22 cellular contexts compared by ENCODE assay signal in genomic region chr4:135670548-135670947, GRCh38.
"Had no signal": no experiment of that assay in that cellular context is flagged by ENCODE, and none has a peak within 500 bp of the region (broad histone marks: within the 10 kb centered on the region; RNA-seq: fewer than 3 reads in every experiment).

No MANE protein-coding gene starts in this region.

- DNase-seq: activated CD4-positive, alpha-beta T cell treated with anti-CD3 and anti-CD28 coated beads, Interleukin-2, amount 10 ng/mL, durations not matched to agents 7 days and 5 days; activated CD8-positive, alpha-beta memory T cell treated with anti-CD3 and anti-CD28 coated beads, Interleukin-2, amount 10 ng/mL, durations not matched to agents 7 days and 5 days; activated CD8-positive, alpha-beta T cell treated with anti-CD3 and anti-CD28 coated beads for 36 hours; activated gamma-delta T cell treated with Interleukin-2 at 50 U/mL for 16 hours; activated T-cell treated with anti-CD3 and anti-CD28 coated beads for 4 hours; aorta; effector CD4-positive, alpha-beta T cell; foreskin keratinocyte; immature natural killer cell; left lung; naive thymus-derived CD4-positive, alpha-beta T cell; retina; stimulated activated CD4-positive, alpha-beta T cell treated with anti-CD3 and anti-CD28 coated beads, Interleukin-2, amount 100 ng/mL, for 48 hours; stimulated activated CD8-positive, alpha-beta memory T cell treated with anti-CD3 and anti-CD28 coated beads, Interleukin-4, amount 100 ng/mL, for 48 hours; stimulated activated naive B cell treated with anti-CD40 and anti-IgM and Interleukin-4, amounts not matched to agents 10 μg/mL and 1 μg/mL and 100 μg/mL, for 72 hours; testis had no signal

- ATAC-seq: activated CD4-positive, CD25-positive, alpha-beta regulatory T cell treated with anti-CD3 and anti-CD28 coated beads, Interleukin-2, amount 50 U/mL, for 24 hours; activated CD8-positive, alpha-beta memory T cell treated with anti-CD3 and anti-CD28 coated beads, Interleukin-2, amount 10 ng/mL, durations not matched to agents 7 days and 5 days; activated CD8-positive, alpha-beta T cell treated with anti-CD3 and anti-CD28 coated beads for 36 hours; activated naive CD4-positive, alpha-beta T cell treated with anti-CD3 and anti-CD28 coated beads, Interleukin-2, amount 50 U/mL, for 72 hours; foreskin keratinocyte; left lung; naive thymus-derived CD4-positive, alpha-beta T cell; stimulated activated naive B cell treated with anti-CD40 and anti-IgM and Interleukin-4, amounts not matched to agents 10 μg/mL and 1 μg/mL and 100 μg/mL, for 72 hours had no signal

- H3K27me3 ChIP-seq: foreskin keratinocyte, left lung, testis, vagina had no signal

- H3K4me1 Mint-ChIP-seq: activated CD4-positive, alpha-beta T cell treated with anti-CD3 and anti-CD28 coated beads, Interleukin-2, amount 10 ng/mL, durations not matched to agents 7 days and 5 days; activated CD8-positive, alpha-beta memory T cell treated with anti-CD3 and anti-CD28 coated beads, Interleukin-2, amount 10 ng/mL, durations not matched to agents 7 days and 5 days; brain; immature natural killer cell; naive thymus-derived CD4-positive, alpha-beta T cell; neural crest cell; stimulated activated naive B cell treated with anti-CD40 and anti-IgM and Interleukin-4, amounts not matched to agents 10 μg/mL and 1 μg/mL and 100 μg/mL, for 72 hours had no signal

- H3K9me3 ChIP-seq: left lung, testis, vagina had no signal

- H3K27me3 Mint-ChIP-seq: activated CD4-positive, alpha-beta T cell treated with anti-CD3 and anti-CD28 coated beads, Interleukin-2, amount 10 ng/mL, durations not matched to agents 7 days and 5 days; activated CD8-positive, alpha-beta memory T cell treated with anti-CD3 and anti-CD28 coated beads, Interleukin-2, amount 10 ng/mL, durations not matched to agents 7 days and 5 days; activated CD8-positive, alpha-beta T cell treated with anti-CD3 and anti-CD28 coated beads for 36 hours; brain; naive thymus-derived CD4-positive, alpha-beta T cell; stimulated activated naive B cell treated with anti-CD40 and anti-IgM and Interleukin-4, amounts not matched to agents 10 μg/mL and 1 μg/mL and 100 μg/mL, for 72 hours had no signal

- H3K36me3 ChIP-seq: left lung, vagina had no signal

- H3K4me3 ChIP-seq: left lung, testis, vagina had no signal

- H3K9me3 Mint-ChIP-seq: activated CD4-positive, alpha-beta T cell treated with anti-CD3 and anti-CD28 coated beads, Interleukin-2, amount 10 ng/mL, durations not matched to agents 7 days and 5 days; activated T-helper 1 cell treated with anti-CD3 and anti-CD28 coated beads, Interleukin-12 subunit alpha, Interleukin-12 subunit beta, Interleukin-2, Interleukin-4 antibody, amounts not matched to agents 30 ng/mL and 10 ng/mL and 1 ng/mL, durations not matched to agents 14 hours and 24 hours and 36 hours; brain; neural crest cell had no signal

- H3K36me3 Mint-ChIP-seq: activated CD8-positive, alpha-beta memory T cell treated with anti-CD3 and anti-CD28 coated beads, Interleukin-2, amount 10 ng/mL, durations not matched to agents 7 days and 5 days; activated naive CD4-positive, alpha-beta T cell treated with anti-CD3 and anti-CD28 coated beads, Interleukin-2, amount 50 U/mL, for 72 hours; brain; naive thymus-derived CD4-positive, alpha-beta T cell; stimulated activated naive B cell treated with anti-CD40 and anti-IgM and Interleukin-4, amounts not matched to agents 10 μg/mL and 1 μg/mL and 100 μg/mL, for 72 hours had no signal

- H3K4me3 Mint-ChIP-seq: activated CD4-positive, alpha-beta T cell treated with anti-CD3 and anti-CD28 coated beads, Interleukin-2, amount 10 ng/mL, durations not matched to agents 7 days and 5 days; activated CD8-positive, alpha-beta memory T cell treated with anti-CD3 and anti-CD28 coated beads, Interleukin-2, amount 10 ng/mL, durations not matched to agents 7 days and 5 days; activated CD8-positive, alpha-beta T cell treated with anti-CD3 and anti-CD28 coated beads for 36 hours; activated T-helper 1 cell treated with anti-CD3 and anti-CD28 coated beads, Interleukin-12 subunit alpha, Interleukin-12 subunit beta, Interleukin-2, Interleukin-4 antibody, amounts not matched to agents 30 ng/mL and 10 ng/mL and 1 ng/mL, durations not matched to agents 14 hours and 24 hours and 36 hours; brain; immature natural killer cell; naive thymus-derived CD4-positive, alpha-beta T cell; neural crest cell; stimulated activated naive B cell treated with anti-CD40 and anti-IgM and Interleukin-4, amounts not matched to agents 10 μg/mL and 1 μg/mL and 100 μg/mL, for 72 hours had no signal

- H3K4me1 ChIP-seq: foreskin keratinocyte, left lung, testis, vagina had no signal

- H3K27ac ChIP-seq: foreskin keratinocyte, left lung, testis, vagina had no signal

- H3K27ac Mint-ChIP-seq: activated CD4-positive, alpha-beta T cell treated with anti-CD3 and anti-CD28 coated beads, Interleukin-2, amount 10 ng/mL, durations not matched to agents 7 days and 5 days; activated CD8-positive, alpha-beta memory T cell treated with anti-CD3 and anti-CD28 coated beads, Interleukin-2, amount 10 ng/mL, durations not matched to agents 7 days and 5 days; activated CD8-positive, alpha-beta T cell treated with anti-CD3 and anti-CD28 coated beads for 36 hours; activated naive CD4-positive, alpha-beta T cell treated with anti-CD3 and anti-CD28 coated beads, Interleukin-2, amount 50 U/mL, for 72 hours; activated T-helper 1 cell treated with anti-CD3 and anti-CD28 coated beads, Interleukin-12 subunit alpha, Interleukin-12 subunit beta, Interleukin-2, Interleukin-4 antibody, amounts not matched to agents 30 ng/mL and 10 ng/mL and 1 ng/mL, durations not matched to agents 14 hours and 24 hours and 36 hours; brain; immature natural killer cell; naive thymus-derived CD4-positive, alpha-beta T cell; stimulated activated naive B cell treated with anti-CD40 and anti-IgM and Interleukin-4, amounts not matched to agents 10 μg/mL and 1 μg/mL and 100 μg/mL, for 72 hours had no signal
